8 cellular contexts compared by ENCODE assay signal in genomic region chr5:80960531-80961375, GRCh38. TPM values are rescaled to one million over a fixed set of nuclear protein-coding genes. Genes with fewer than 3 reads are reported as not detected.
DNase-seq lines count a peak whose midpoint lies in the region; ATAC-seq and TF ChIP-seq lines count a peak whose summit lies in the region.

No MANE protein-coding gene starts in this region.

- WGBS in prostate gland: 2% methylated on average over 53 of the region's 84 CpGs

- no peaks in the 10 kb centered on the region for H4K20me1 ChIP-seq in PC-3 (ENCODE audit: low read length)

- H3K36me3 Mint-ChIP-seq in CD8-positive, alpha-beta T cell: peaks cover 11% of the 10 kb centered on the region
- peaks cover 13 to 19% of the 10 kb centered on the region in 2 donors for H3K36me3 Mint-ChIP-seq in activated naive CD4-positive, alpha-beta T cell treated with anti-CD3 and anti-CD28 coated beads, Interleukin-2, amount 50 U/mL, for 72 hours

- H3K9ac ChIP-seq in PC-3 (ENCODE audit: low read length): no peak overlapping the region

- CTCF ChIA-PET in CD8-positive, alpha-beta T cell (lab: Charles Lee): interaction anchor here (0.8 to 1.4 kb wide), 8 partner anchors 14 to 147 kb away, joined by 3 to 10 read pairs (median 4); no protein-coding TSS in a partner anchor
- CTCF ChIA-PET in PC-3 (lab: Charles Lee): no interaction called here

- H3K4me1 ChIP-seq in CD8-positive, alpha-beta T cell (ENCODE audit: insufficient read depth, low read length): peaks cover 53% of the 10 kb centered on the region
- H3K4me1 ChIP-seq in Peyer's patch (peaks cover 0 to 8% (median 3%) of the 10 kb centered on the region in 4 donors), right atrium auricular region (peaks cover 0 to 5% of the 10 kb centered on the region in 2 donors), prostate gland (replicated peaks) (no peaks in the 10 kb centered on the region), PC-3 (ENCODE audit: insufficient read depth, low read length) (peaks cover 18% of the 10 kb centered on the region; the same call in 1 of the 2 replicates)

- DNase-seq in CD8-positive, alpha-beta T cell: peak; percentile 5 to 79 (median 49)
- DNase-seq in Peyer's patch (peak in 2 of 3 donors; percentile 55 to 67), right atrium auricular region (ENCODE audit: low spot score) (no peak), prostate gland (ENCODE audit: low spot score) (no peak), NCI-H510A (lab: John Stamatoyannopoulos, UW) (no peak), PC-3 (no peak)
- DNase-seq in activated naive CD4-positive, alpha-beta T cell treated with anti-CD3 and anti-CD28 coated beads, Interleukin-2, amount 50 U/mL, for 72 hours (ENCODE audit: low spot score in 2 of 2): peak; percentile 50 to 68

- intact Hi-C loops in CD8-positive, alpha-beta T cell (cut with DNase I, micrococcal nuclease): loop anchor here in 1 of 2 experiments (1.0 to 5.0 kb wide), 5 partner anchors 47 to 303 kb away; no protein-coding TSS in a partner anchor
- intact Hi-C loops in prostate gland (cut with DNase I) (loop anchor here (5.0 kb wide), 1 partner anchor 237 kb away; no protein-coding TSS in a partner anchor), PC-3 (cut with micrococcal nuclease) (no loop called here)

- peak overlapping the region; percentile 95 for H3K27ac Mint-ChIP-seq in CD8-positive, alpha-beta T cell
- H3K27ac Mint-ChIP-seq in activated naive CD4-positive, alpha-beta T cell treated with anti-CD3 and anti-CD28 coated beads, Interleukin-2, amount 50 U/mL, for 72 hours: peak overlapping the region; percentile 70 to 78

- TF ChIP-seq POLR2A in Peyer's patch (IDR thresholded peaks at IDR 0.05) (no peak), prostate gland (IDR thresholded peaks at IDR 0.05) (no peak)

- peak overlapping the region; percentile 50 for H3K27ac ChIP-seq in CD8-positive, alpha-beta T cell (ENCODE audit: low read depth, low read length)
- H3K27ac ChIP-seq in Peyer's patch (peak overlapping the region; percentile 57 to 77 (median 62)), right atrium auricular region (peak overlapping the region; percentile 80 to 83), prostate gland (peak overlapping the region; percentile 76), PC-3 (ENCODE audit: low read length) (no peak overlapping the region)

- no peak overlapping the region for H3K4me2 ChIP-seq in PC-3 (ENCODE audit: low read length)

- no peaks in the 10 kb centered on the region for H3K27me3 ChIP-seq in CD8-positive, alpha-beta T cell (ENCODE audit: insufficient read depth, low read length)
- no peaks in the 10 kb centered on the region for H3K27me3 ChIP-seq in Peyer's patch
- H3K27me3 ChIP-seq in right atrium auricular region: peaks cover 0 to 4% of the 10 kb centered on the region in 2 donors
- H3K27me3 ChIP-seq in prostate gland (replicated peaks; ENCODE audit: insufficient read depth): no peaks in the 10 kb centered on the region
- no peaks in the 10 kb centered on the region for H3K27me3 ChIP-seq in PC-3 (ENCODE audit: low read length)

- BruUV-seq in PC-3 (replicated peaks; lab: Mats Ljungman, UMichigan): no TSS peak

- ATAC-seq in CD8-positive, alpha-beta T cell: peak; percentile 30
- ATAC-seq in activated naive CD4-positive, alpha-beta T cell treated with anti-CD3 and anti-CD28 coated beads, Interleukin-2, amount 50 U/mL, for 72 hours: peak; percentile 51 to 60
- ATAC-seq in GM18907 (IDR thresholded peaks at IDR 0.05; ENCODE audit: unreplicated experiment): no peak
- no peak for ATAC-seq in PC-3

- no peaks in the 10 kb centered on the region for H3F3A ChIP-seq in PC-3 (ENCODE audit: low read length, unreplicated experiment)

- peaks cover 4% of the 10 kb centered on the region for H3K27me3 Mint-ChIP-seq in CD8-positive, alpha-beta T cell (ENCODE audit: low read depth)

- H3K4me1 Mint-ChIP-seq in CD8-positive, alpha-beta T cell (ENCODE audit: low read depth): peaks cover 66% of the 10 kb centered on the region

- no peaks in the 10 kb centered on the region for H3K9me3 Mint-ChIP-seq in CD8-positive, alpha-beta T cell
- no peaks in the 10 kb centered on the region for H3K9me3 Mint-ChIP-seq in activated naive CD4-positive, alpha-beta T cell treated with anti-CD3 and anti-CD28 coated beads, Interleukin-2, amount 50 U/mL, for 72 hours

- POLR2A ChIA-PET in CD8-positive, alpha-beta T cell (lab: Charles Lee): interaction anchor here (0.6 to 1.8 kb wide), 5 partner anchors 27 to 79 kb away, joined by 3 to 9 read pairs (median 4); no protein-coding TSS in a partner anchor
- POLR2A ChIA-PET in PC-3 (lab: Charles Lee; ENCODE audit: unreplicated experiment): no interaction called here

- no peaks in the 10 kb centered on the region for H3K79me2 ChIP-seq in PC-3 (ENCODE audit: low read length)

- H3K4me3 Mint-ChIP-seq in CD8-positive, alpha-beta T cell: peak overlapping the region; percentile 95

- no peak for TF ChIP-seq CTCF in CD8-positive, alpha-beta T cell (IDR thresholded peaks at IDR 0.05)
- TF ChIP-seq CTCF in Peyer's patch (IDR thresholded peaks at IDR 0.05) (no peak), right atrium auricular region (IDR thresholded peaks at IDR 0.05) (peak; percentile 12 to 49), prostate gland (IDR thresholded peaks at IDR 0.05) (peak in 1 of 4 experiments; percentile 17), PC-3 (conservative IDR thresholded peaks at IDR 0.05; ENCODE audit: low read depth, low read length) (no peak)

- H3K36me3 ChIP-seq in CD8-positive, alpha-beta T cell (ENCODE audit: insufficient read depth, low read length): no peaks in the 10 kb centered on the region
- H3K36me3 ChIP-seq in Peyer's patch (no peaks in the 10 kb centered on the region), right atrium auricular region (no peaks in the 10 kb centered on the region), prostate gland (no peaks in the 10 kb centered on the region), PC-3 (ENCODE audit: low read depth, low read length) (no peaks in the 10 kb centered on the region)

- H3K9me3 ChIP-seq in CD8-positive, alpha-beta T cell (ENCODE audit: low read length): no peaks in the 10 kb centered on the region
- H3K9me3 ChIP-seq in Peyer's patch (no peaks in the 10 kb centered on the region), right atrium auricular region (no peaks in the 10 kb centered on the region), prostate gland (no peaks in the 10 kb centered on the region), PC-3 (ENCODE audit: low read length) (no peaks in the 10 kb centered on the region)

- H2AFZ ChIP-seq in PC-3 (ENCODE audit: low read length): no peak overlapping the region

- no peaks in the 10 kb centered on the region for H3K9me2 ChIP-seq in PC-3 (replicated peaks; ENCODE audit: low read length)

- peak overlapping the region; percentile 81 for H3K4me3 ChIP-seq in CD8-positive, alpha-beta T cell (ENCODE audit: low read depth, low read length)
- H3K4me3 ChIP-seq in Peyer's patch (peak overlapping the region; percentile 47 to 70 (median 55)), right atrium auricular region (peak overlapping the region; percentile 45 to 57), prostate gland (peak overlapping the region; percentile 46 to 47), PC-3 (ENCODE audit: low read length) (no peak overlapping the region)

RNA-seq across cellular contexts. Expression of gene RASGRF2, which starts 0.6 kb away (rescaled TPM):
- total RNA-seq in CD8-positive, alpha-beta T cell: 10 to 100 TPM; 25.4 to 25.6 TPM
- total RNA-seq in Peyer's patch: 10 to 100 TPM in 2 of 4 donors, 1 to 10 TPM in 2; 6.0 to 17.3 (median 8.7) TPM
- 10 to 100 TPM; 13.4 to 14.5 TPM for total RNA-seq in activated naive CD4-positive, alpha-beta T cell treated with anti-CD3 and anti-CD28 coated beads, Interleukin-2, amount 50 U/mL, for 72 hours
- 1 to 10 TPM; 3.5 to 6.3 TPM for total RNA-seq in right atrium auricular region
- 1 to 10 TPM; 3.0 to 7.6 TPM for total RNA-seq in prostate gland
- 0.18 TPM in 1 of 2 replicates, not detected in the other for total RNA-seq in PC-3 (2014; rRNA removed)

Comparison
In these comparisons a context has a peak if more than half of its experiments do, and no peak if none do; other contexts are left out.
1. ATAC-seq: peak in CD8-positive, alpha-beta T cell (single experiment) and activated naive CD4-positive, alpha-beta T cell treated with anti-CD3 and anti-CD28 coated beads, Interleukin-2, amount 50 U/mL, for 72 hours (2 of 2); none in GM18907 (single experiment) and PC-3 (single experiment).
2. DNase-seq: peak in CD8-positive, alpha-beta T cell (7 of 7), Peyer's patch (2 of 3) and activated naive CD4-positive, alpha-beta T cell treated with anti-CD3 and anti-CD28 coated beads, Interleukin-2, amount 50 U/mL, for 72 hours (2 of 2); none in right atrium auricular region (single experiment), prostate gland (single experiment), NCI-H510A (single experiment) and PC-3 (single experiment).
3. CTCF ChIP-seq: peak in right atrium auricular region (2 of 2); none in CD8-positive, alpha-beta T cell (single experiment), Peyer's patch (0 of 6) and PC-3 (single experiment).